Comparison of ENCODE assay signal across 16 cellular contexts in genomic region chr16:22120440-22120839, GRCh38. TPM values are rescaled to one million over a fixed set of nuclear protein-coding genes. Genes with fewer than 3 reads are reported as not detected.
A peak's percentile ranks its signal among the peaks of the same experiment; 100 is the strongest.
DNase-seq lines count a peak whose midpoint lies in the region; ATAC-seq and TF ChIP-seq lines count a peak whose summit lies in the region.
"Had no signal": no experiment of that assay in that cellular context is flagged by ENCODE, and none has a peak within 500 bp of the region (broad histone marks: within the 10 kb centered on the region; RNA-seq: fewer than 3 reads in every experiment).

No MANE protein-coding gene starts in this region.

- H3K36me3 ChIP-seq in H7 (replicated peaks; ENCODE audit: control insufficient read depth, insufficient read depth, low read length), result no peaks in the 10 kb centered on the region
- H3K36me3 ChIP-seq: BE2C had no signal

- POLR2A ChIA-PET in WTC11 (lab: Charles Lee), result no interaction called here

- no peaks in the 10 kb centered on the region for H3K36me3 Mint-ChIP-seq in WTC11
- H3K36me3 Mint-ChIP-seq in activated naive CD4-positive, alpha-beta T cell treated with anti-CD3 and anti-CD28 coated beads, Interleukin-2, amount 10 ng/mL, durations not matched to agents 7 days and 5 days, result no peaks in the 10 kb centered on the region
- H3K36me3 Mint-ChIP-seq in activated naive CD4-positive, alpha-beta T cell treated with anti-CD3 and anti-CD28 coated beads for 36 hours (ENCODE audit: low read depth), result no peaks in the 10 kb centered on the region
- H3K36me3 Mint-ChIP-seq: CD4-positive, alpha-beta memory T cell had no signal

- peak; percentile 71 for ATAC-seq in WTC11
- ATAC-seq: A549, GM12878 had no signal

- CTCF ChIA-PET in WTC11 (lab: Charles Lee), result interaction anchor here (0.8 to 2.4 kb wide), 11 partner anchors 11 to 180 kb away, joined by 3 to 20 read pairs (median 6); no protein-coding TSS in a partner anchor
- CTCF ChIA-PET in activated naive CD4-positive, alpha-beta T cell treated with anti-CD3 and anti-CD28 coated beads, Interleukin-2, amount 10 ng/mL, durations not matched to agents 7 days and 5 days (lab: Charles Lee), result interaction anchor here (0.6 kb wide), 1 partner anchor 21 kb away, joined by 4 read pairs; no protein-coding TSS in a partner anchor
- CTCF ChIA-PET in activated naive CD4-positive, alpha-beta T cell treated with anti-CD3 and anti-CD28 coated beads for 36 hours (lab: Charles Lee), result interaction anchor here (0.6 to 1.1 kb wide), 4 partner anchors 14 to 68 kb away, joined by 3 to 4 read pairs (median 4); no protein-coding TSS in a partner anchor

- no peak for TF ChIP-seq CTCF in WTC11 (IDR thresholded peaks at IDR 0.05)

- no peak for TF ChIP-seq RAD21 in Ishikawa (IDR thresholded peaks at IDR 0.05; ENCODE audit: low read depth)

- no peak overlapping the region for H3K4me3 ChIP-seq in H7 (ENCODE audit: insufficient read depth, low read depth, low read length)
- H3K4me3 ChIP-seq: A549, GM12878, GM23248 had no signal

- H3K27me3 Mint-ChIP-seq in WTC11 (ENCODE audit: low read depth), result peaks cover 6% of the 10 kb centered on the region; the same call in 1 of the 2 replicates
- peaks cover 13% of the 10 kb centered on the region for H3K27me3 Mint-ChIP-seq in activated naive CD4-positive, alpha-beta T cell treated with anti-CD3 and anti-CD28 coated beads, Interleukin-2, amount 10 ng/mL, durations not matched to agents 7 days and 5 days
- no peaks in the 10 kb centered on the region for H3K27me3 Mint-ChIP-seq in activated naive CD4-positive, alpha-beta T cell treated with anti-CD3 and anti-CD28 coated beads for 36 hours (ENCODE audit: low read depth)

- H3K9me3 Mint-ChIP-seq in WTC11, result no peaks in the 10 kb centered on the region
- H3K9me3 Mint-ChIP-seq in activated naive CD4-positive, alpha-beta T cell treated with anti-CD3 and anti-CD28 coated beads, Interleukin-2, amount 10 ng/mL, durations not matched to agents 7 days and 5 days, result no peaks in the 10 kb centered on the region
- H3K9me3 Mint-ChIP-seq in activated naive CD4-positive, alpha-beta T cell treated with anti-CD3 and anti-CD28 coated beads for 36 hours, result no peaks in the 10 kb centered on the region
- H3K9me3 Mint-ChIP-seq: HFFc6 had no signal

- no peaks in the 10 kb centered on the region for H3K27me3 ChIP-seq in H7 (ENCODE audit: control insufficient read depth, insufficient read depth, low read length)
- H3K27me3 ChIP-seq: BE2C had no signal

- intact Hi-C loops in activated naive CD4-positive, alpha-beta T cell treated with anti-CD3 and anti-CD28 coated beads for 36 hours (cut with micrococcal nuclease), result no loop called here

- DNase-seq in H7 (peak; percentile 58), WTC11 (ENCODE audit: low spot score) (no peak), iPS-NIHi11 (ENCODE audit: low spot score) (peak; percentile 31), activated gamma-delta T cell (lab: John Stamatoyannopoulos, UW) (no peak)
- no peak for DNase-seq in activated naive CD4-positive, alpha-beta T cell treated with anti-CD3 and anti-CD28 coated beads, Interleukin-2, amount 10 ng/mL, durations not matched to agents 7 days and 5 days
- no peak for DNase-seq in activated naive CD4-positive, alpha-beta T cell treated with anti-CD3 and anti-CD28 coated beads for 36 hours
- DNase-seq: BE2C; CD4-positive, alpha-beta memory T cell; DMS79; GM23248; HCEC 1CT; HFFc6 had no signal

- no peaks in the 10 kb centered on the region for H3K4me1 Mint-ChIP-seq in WTC11
- H3K4me1 Mint-ChIP-seq in activated naive CD4-positive, alpha-beta T cell treated with anti-CD3 and anti-CD28 coated beads, Interleukin-2, amount 10 ng/mL, durations not matched to agents 7 days and 5 days, result no peaks in the 10 kb centered on the region
- no peaks in the 10 kb centered on the region for H3K4me1 Mint-ChIP-seq in activated naive CD4-positive, alpha-beta T cell treated with anti-CD3 and anti-CD28 coated beads for 36 hours (ENCODE audit: low read depth)

- no peak overlapping the region for H3K27ac Mint-ChIP-seq in WTC11
- H3K27ac Mint-ChIP-seq in activated naive CD4-positive, alpha-beta T cell treated with anti-CD3 and anti-CD28 coated beads, Interleukin-2, amount 10 ng/mL, durations not matched to agents 7 days and 5 days, result no peak overlapping the region
- no peak overlapping the region for H3K27ac Mint-ChIP-seq in activated naive CD4-positive, alpha-beta T cell treated with anti-CD3 and anti-CD28 coated beads for 36 hours
- H3K27ac Mint-ChIP-seq: CD4-positive, alpha-beta memory T cell; HFFc6 had no signal

- no peak overlapping the region for H3K4me3 Mint-ChIP-seq in WTC11
- no peak overlapping the region for H3K4me3 Mint-ChIP-seq in activated naive CD4-positive, alpha-beta T cell treated with anti-CD3 and anti-CD28 coated beads, Interleukin-2, amount 10 ng/mL, durations not matched to agents 7 days and 5 days
- no peak overlapping the region for H3K4me3 Mint-ChIP-seq in activated naive CD4-positive, alpha-beta T cell treated with anti-CD3 and anti-CD28 coated beads for 36 hours
- H3K4me3 Mint-ChIP-seq: CD4-positive, alpha-beta memory T cell; HFFc6 had no signal

- no peak for TF ChIP-seq EP300 in Ishikawa (IDR thresholded peaks at IDR 0.05; ENCODE audit: borderline replicate concordance)

TF ChIP-seq in Ishikawa, 13 proteins besides CTCF, POLR2A, EP300 and RAD21:
- no peak for TF ChIP-seq TEAD4 (IDR thresholded peaks at IDR 0.05)
- TF ChIP-seq REST (IDR thresholded peaks at IDR 0.05; ENCODE audit: low read depth), result peak; percentile 36; the same call in 1 of the 2 replicates

TF ChIP-seq in WTC11, 78 proteins besides CTCF, POLR2A, EP300 and RAD21:
- TF ChIP-seq PREB (CRISPR knock-in tag; IDR thresholded peaks at IDR 0.05; ENCODE audit: borderline replicate concordance) (no peak), HMGA2 (CRISPR knock-in tag; IDR thresholded peaks at IDR 0.05) (no peak), ZNF138 (CRISPR knock-in tag; conservative IDR thresholded peaks at IDR 0.05) (no peak), ZNF425 (CRISPR knock-in tag; conservative IDR thresholded peaks at IDR 0.05) (no peak), GRHL2 (CRISPR knock-in tag; IDR thresholded peaks at IDR 0.05; ENCODE audit: insufficient replicate concordance, severe bottlenecking) (no peak), ELF4 (CRISPR knock-in tag; IDR thresholded peaks at IDR 0.05; ENCODE audit: low read depth) (no peak), TEAD1 (CRISPR knock-in tag; IDR thresholded peaks at IDR 0.05) (no peak)

RNA-seq across cellular contexts. Expression of gene VWA3A, which starts 28.1 kb away (rescaled TPM):
- 0.24 TPM in 1 of 2 replicates, not detected in the other for total RNA-seq in H7 (2014; rRNA removed; shearing (Covaris generic))
- total RNA-seq in WTC11 (2021), result 0.11 TPM in 1 of 3 replicates, not detected in the others
- total RNA-seq in activated naive CD4-positive, alpha-beta T cell treated with anti-CD3 and anti-CD28 coated beads for 36 hours, result not detected
- total RNA-seq: GM12878, GM23248 had no signal

RNA-seq across cellular contexts. Expression of gene SDR42E2, which starts 41.9 kb away (rescaled TPM):
- total RNA-seq in H7 (2014; rRNA removed; shearing (Covaris generic)), result 0.04 TPM in 1 of 2 replicates, not detected in the other
- total RNA-seq in WTC11 (2021), result 0.09 to 0.18 TPM (median 0.13 TPM) in 3 replicates
- total RNA-seq in activated naive CD4-positive, alpha-beta T cell treated with anti-CD3 and anti-CD28 coated beads for 36 hours, result under 1 TPM in 1 of 2 experiments, not detected in 1; 0.15 TPM
- total RNA-seq: G401, GM12878, GM23248, HFFc6 had no signal

Comparison
In these comparisons a context has a peak if more than half of its experiments do, and no peak if none do; other contexts are left out.
1. DNase-seq: peak in H7 (single experiment) and iPS-NIHi11 (single experiment); none in WTC11 (single experiment), activated naive CD4-positive, alpha-beta T cell treated with anti-CD3 and anti-CD28 coated beads, Interleukin-2, amount 10 ng/mL, durations not matched to agents 7 days and 5 days (single experiment), activated gamma-delta T cell (single experiment) and activated naive CD4-positive, alpha-beta T cell treated with anti-CD3 and anti-CD28 coated beads for 36 hours (single experiment).